8 cellular contexts compared by ENCODE assay signal in genomic region chr10:8331896-8332729, GRCh38.
A peak's percentile ranks its signal among the peaks of the same experiment; 100 is the strongest.
DNase-seq lines count a peak whose midpoint lies in the region; FAIRE-seq and TF ChIP-seq lines count a peak whose summit lies in the region.

No MANE protein-coding gene starts in this region.

- DNase-seq in GM12891 (ENCODE audit: insufficient read length, low spot score), result peak; percentile 31
- DNase-seq in HEK293T (ENCODE audit: extremely low spot score), result peak; percentile 53
- DNase-seq in NK-92 (lab: John Stamatoyannopoulos, UW; ENCODE audit: unreplicated experiment), result peak; percentile 59
- peak; percentile 83 for DNase-seq in activated T-cell treated with anti-CD3 and anti-CD28 coated beads, Interleukin-2, amount 50 U/mL, for 24 hours
- DNase-seq in fibroblast of mammary gland (ENCODE audit: low read depth), result peak; percentile 14
- peak; percentile 57 for DNase-seq in neural progenitor cell (ENCODE audit: low spot score)
- DNase-seq in stromal cell of bone marrow (ENCODE audit: low read depth), result peak; percentile 42
- DNase-seq in D721Med (ENCODE audit: insufficient read length, low spot score), result no peak

- no peaks in the 10 kb centered on the region for H3K36me3 Mint-ChIP-seq in activated T-cell treated with anti-CD3 and anti-CD28 coated beads, Interleukin-2, amount 50 U/mL, for 24 hours (ENCODE audit: low read depth)
- no peaks in the 10 kb centered on the region for H3K36me3 Mint-ChIP-seq in neural progenitor cell

- CTCF ChIA-PET in HEK293T (lab: Yijun Ruan, JAX), result interaction anchor here (0.6 to 0.8 kb wide), 3 partner anchors 8 to 675 kb away, joined by 3 to 5 read pairs (median 3); no protein-coding TSS in a partner anchor

- TF ChIP-seq POLR2A in GM12891 (IDR thresholded peaks at IDR 0.05; ENCODE audit: low read depth, low read length), result no peak

- no peaks in the 10 kb centered on the region for H3K36me3 ChIP-seq in neural progenitor cell

- peak overlapping the region; percentile 83 for H3K4me2 ChIP-seq in neural progenitor cell

- no peaks in the 10 kb centered on the region for H4K20me1 ChIP-seq in neural progenitor cell (ENCODE audit: low read depth)

- H2AFZ ChIP-seq in neural progenitor cell (replicated peaks), result peak overlapping the region; percentile 90

- peaks cover under 1% of the 10 kb centered on the region for H3K4me1 ChIP-seq in neural progenitor cell

- H3K4me3 ChIP-seq in fibroblast of mammary gland (ENCODE audit: control insufficient read depth, low read depth, low read length) (no peak overlapping the region), neural progenitor cell (peak overlapping the region; percentile 46)

- no peaks in the 10 kb centered on the region for H3K9me3 ChIP-seq in neural progenitor cell (ENCODE audit: low read depth)

- peak overlapping the region; percentile 92 for H3K27ac Mint-ChIP-seq in activated T-cell treated with anti-CD3 and anti-CD28 coated beads, Interleukin-2, amount 50 U/mL, for 24 hours
- no peak overlapping the region for H3K27ac Mint-ChIP-seq in neural progenitor cell

- peak overlapping the region; percentile 76 for H3K4me3 Mint-ChIP-seq in activated T-cell treated with anti-CD3 and anti-CD28 coated beads, Interleukin-2, amount 50 U/mL, for 24 hours
- H3K4me3 Mint-ChIP-seq in neural progenitor cell, result peak overlapping the region; percentile 86

- no peaks in the 10 kb centered on the region for H3F3A ChIP-seq in neural progenitor cell (ENCODE audit: low read depth)

- H3K27ac ChIP-seq in neural progenitor cell, result no peak overlapping the region

- POLR2A ChIA-PET in HEK293T (lab: Yijun Ruan, JAX), result no interaction called here

- H3K9ac ChIP-seq in neural progenitor cell, result no peak overlapping the region

- peaks cover 65% of the 10 kb centered on the region for H3K4me1 Mint-ChIP-seq in activated T-cell treated with anti-CD3 and anti-CD28 coated beads, Interleukin-2, amount 50 U/mL, for 24 hours (ENCODE audit: low read depth)
- peaks cover 5% of the 10 kb centered on the region for H3K4me1 Mint-ChIP-seq in neural progenitor cell

- TF ChIP-seq CTCF in fibroblast of mammary gland (conservative IDR thresholded peaks at IDR 0.05; ENCODE audit: control insufficient read depth, insufficient read depth, low read depth, low read length) (no peak), neural progenitor cell (IDR thresholded peaks at IDR 0.05) (no peak), D721Med (IDR thresholded peaks at IDR 0.05; ENCODE audit: insufficient read depth, missing control alignments) (no peak)

- no peaks in the 10 kb centered on the region for H3K79me2 ChIP-seq in neural progenitor cell (ENCODE audit: low read depth)

- peak; percentile 85 for FAIRE-seq in GM12891 (lab: Jason Lieb, UNC)
- FAIRE-seq in D721Med (lab: Jason Lieb, UNC), result no peak

- H3K9me3 Mint-ChIP-seq in activated T-cell treated with anti-CD3 and anti-CD28 coated beads, Interleukin-2, amount 50 U/mL, for 24 hours, result no peaks in the 10 kb centered on the region
- no peaks in the 10 kb centered on the region for H3K9me3 Mint-ChIP-seq in neural progenitor cell

- peaks cover 46% of the 10 kb centered on the region for H3K27me3 ChIP-seq in neural progenitor cell

- H3K27me3 Mint-ChIP-seq in activated T-cell treated with anti-CD3 and anti-CD28 coated beads, Interleukin-2, amount 50 U/mL, for 24 hours, result no peaks in the 10 kb centered on the region
- peaks cover 14% of the 10 kb centered on the region for H3K27me3 Mint-ChIP-seq in neural progenitor cell (ENCODE audit: insufficient read depth, low read depth)

TF ChIP-seq in GM12891, 5 proteins besides CTCF, POLR2A, EP300 and RAD21:
- TF ChIP-seq PAX5 (IDR thresholded peaks at IDR 0.05; ENCODE audit: insufficient read depth, low read length, severe bottlenecking) (no peak), SPI1 (IDR thresholded peaks at IDR 0.05; ENCODE audit: low read depth, low read length) (no peak), POLR2AphosphoS5 (IDR thresholded peaks at IDR 0.05; ENCODE audit: low read depth, low read length) (no peak), POU2F2 (IDR thresholded peaks at IDR 0.05; ENCODE audit: low read depth, low read length) (no peak), TAF1 (IDR thresholded peaks at IDR 0.05; ENCODE audit: low read depth, low read length) (no peak)

TF ChIP-seq in HEK293T, 16 proteins besides CTCF, POLR2A, EP300 and RAD21:
- TF ChIP-seq BHLHE40 (IDR thresholded peaks at IDR 0.05; ENCODE audit: borderline replicate concordance) (no peak), L3MBTL2 (conservative IDR thresholded peaks at IDR 0.05) (peak; percentile 69; the same call in 1 of the 2 replicates)
